Comparison of ENCODE assay signal across 8 cellular contexts in genomic region chr6:75602164-75602896, GRCh38. TPM values are rescaled to one million over a fixed set of nuclear protein-coding genes. Genes with fewer than 3 reads are reported as not detected.
DNase-seq lines count a peak whose midpoint lies in the region; ATAC-seq and TF ChIP-seq lines count a peak whose summit lies in the region.

No MANE protein-coding gene starts in this region.

- peak; percentile 19 for DNase-seq in AG08395 (ENCODE audit: low spot score)
- peak; percentile 4 for DNase-seq in NCI-H748 treated with DMSO at 0.1 percent for 48 hours (lab: John Stamatoyannopoulos, UW)
- peak; percentile 78 to 80 for DNase-seq in activated T-cell treated with anti-CD3 and anti-CD28 coated beads, Interleukin-2, amount 50 U/mL, for 48 hours
- DNase-seq in fibroblast of lung (ENCODE audit: low read depth in 2 of 2): peak; percentile 65 to 68
- DNase-seq in substantia nigra (lab: John Stamatoyannopoulos, UW): peak in 38 of 49 donors; percentile 31 to 94 (median 60)

- peak overlapping the region; percentile 97 for H3K9ac ChIP-seq in fibroblast of lung (ENCODE audit: insufficient read depth, low read length)

- H2AFZ ChIP-seq in fibroblast of lung (ENCODE audit: low read length) (peak overlapping the region; percentile 68), neuron (ENCODE audit: low read depth, low read length) (peak overlapping the region; percentile 86)

- peak overlapping the region; percentile 82 for H3K4me2 ChIP-seq in fibroblast of lung (ENCODE audit: extremely low read depth, insufficient read depth, low read length)

- TF ChIP-seq CTCF in fibroblast of lung (conservative IDR thresholded peaks at IDR 0.05 in 1 of 2, IDR thresholded peaks at IDR 0.05 in 1 of 2; ENCODE audit: low read depth in 1 of 2, low read length in 2 of 2): no peak

- peak overlapping the region; percentile 89 for H3K27ac ChIP-seq in fibroblast of lung (ENCODE audit: insufficient read depth, low read length)
- peak overlapping the region; percentile 94 for H3K27ac ChIP-seq in substantia nigra (ENCODE audit: low read depth, low read length, poor library complexity, severe bottlenecking)

- H3K4me3 ChIP-seq in fibroblast of lung (replicated peaks in 1 of 4; ENCODE audit: control extremely low read depth in 1 of 4, insufficient read depth in 1 of 4, low read depth in 3 of 4, low read length in 4 of 4) (peak overlapping the region; percentile 88 to 95 (median 92)), neuron (ENCODE audit: low read length) (peak overlapping the region; percentile 88)

- peaks cover 3% of the 10 kb centered on the region for H3K4me1 ChIP-seq in fibroblast of lung (ENCODE audit: control insufficient read depth, extremely low read depth, insufficient read depth, low read length)
- H3K4me1 ChIP-seq in neuron (ENCODE audit: insufficient read depth, low read length): peaks cover 8% of the 10 kb centered on the region

- no peaks in the 10 kb centered on the region for H4K20me1 ChIP-seq in fibroblast of lung (ENCODE audit: control insufficient read depth, extremely low read depth, insufficient read depth, low read length)

- H3K27me3 ChIP-seq in fibroblast of lung (ENCODE audit: control insufficient read depth, insufficient read depth, low read length): no peaks in the 10 kb centered on the region
- H3K27me3 ChIP-seq in neuron (ENCODE audit: insufficient read depth, low read length): no peaks in the 10 kb centered on the region

- peaks cover 59% of the 10 kb centered on the region for H3K79me2 ChIP-seq in fibroblast of lung (ENCODE audit: control insufficient read depth, insufficient read depth, low read length)

- no peaks in the 10 kb centered on the region for H3K36me3 ChIP-seq in fibroblast of lung (ENCODE audit: control insufficient read depth, insufficient read depth, low read length)
- H3K36me3 ChIP-seq in neuron (ENCODE audit: insufficient read depth, low read length): peaks cover 2% of the 10 kb centered on the region

- ATAC-seq in GM18520 (IDR thresholded peaks at IDR 0.05; ENCODE audit: unreplicated experiment) (peak; percentile 14), HG03064 (IDR thresholded peaks at IDR 0.05; ENCODE audit: low read depth, unreplicated experiment) (peak; percentile 37)

- no peaks in the 10 kb centered on the region for H3K9me3 ChIP-seq in fibroblast of lung (ENCODE audit: control insufficient read depth, insufficient read depth, low read depth, low read length)
- H3K9me3 ChIP-seq in neuron (ENCODE audit: low read length): no peaks in the 10 kb centered on the region

RNA-seq across cellular contexts. Expression of gene SENP6, which starts 0.7 kb away (rescaled TPM):
- 72.9 and 80.6 TPM in 2 replicates for total RNA-seq in fibroblast of lung
- polyA plus RNA-seq in fibroblast of lung: 40.9 and 54.5 TPM in 2 replicates
- 28.5 and 40.1 TPM in 2 replicates for polyA plus RNA-seq in fibroblast of lung (2012)
- polyA minus RNA-seq in fibroblast of lung (ENCODE audit: low replicate concordance): 1.1 and 2.4 TPM in 2 replicates

Comparison
In these comparisons a context has a peak if more than half of its experiments do, and no peak if none do; other contexts are left out.
1. Peak in every context shown above with its lines: DNase-seq, ATAC-seq, H3K4me3 ChIP-seq and H3K27ac ChIP-seq.
2. DNase-seq: peak in every context shown above with its lines; median percentile 79 in activated T-cell treated with anti-CD3 and anti-CD28 coated beads, Interleukin-2, amount 50 U/mL, for 48 hours; 66 in fibroblast of lung; 60 in substantia nigra; 19 in AG08395; 4 in NCI-H748 treated with DMSO at 0.1 percent for 48 hours.